Comparison of ENCODE assay signal across 16 cellular contexts in the genomic region with DNA sequence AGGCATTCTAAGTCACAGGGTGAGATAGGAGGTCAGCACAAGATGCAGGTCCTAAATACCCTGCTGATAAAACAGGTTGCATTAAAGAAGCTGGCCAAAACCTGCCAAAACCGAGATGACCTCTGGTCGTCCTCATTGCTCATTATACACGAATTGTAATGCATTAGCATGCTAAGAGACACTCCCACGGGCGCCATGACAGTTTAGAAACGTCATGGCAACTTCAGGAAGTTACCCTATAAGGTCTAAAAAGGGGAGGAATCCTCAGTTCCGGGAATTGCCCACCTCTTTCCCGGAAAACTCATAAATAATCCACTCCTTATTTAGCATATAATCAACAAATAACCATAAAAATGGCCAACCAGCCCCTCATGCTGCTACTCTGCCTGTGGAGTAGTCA.
DNase-seq lines count a peak whose midpoint lies in the region; ATAC-seq and TF ChIP-seq lines count a peak whose summit lies in the region.
"Had no signal": no experiment of that assay in that cellular context is flagged by ENCODE, and none has a peak within 500 bp of the region (broad histone marks: within the 10 kb centered on the region; RNA-seq: fewer than 3 reads in every experiment).

No MANE protein-coding gene starts in this region.

- H3K27me3 ChIP-seq in Panc1 (ENCODE audit: control insufficient read depth, insufficient read depth, low read length), result no peaks in the 10 kb centered on the region

- BruUV-seq in Panc1 (replicated peaks; lab: Mats Ljungman, UMichigan), result no TSS peak

- H3K27me3 Mint-ChIP-seq in type B pancreatic cell (no peaks in the 10 kb centered on the region), natural killer cell (ENCODE audit: low read depth in 2 of 2) (no peaks in the 10 kb centered on the region)

- CTCF ChIA-PET in Panc1 (lab: Charles Lee), result no interaction called here

- H3K4me1 Mint-ChIP-seq in type B pancreatic cell (ENCODE audit: unreplicated experiment) (peaks cover 60% of the 10 kb centered on the region), natural killer cell (peaks cover 39 to 58% of the 10 kb centered on the region in 2 donors)

- POLR2A ChIA-PET in Panc1 (lab: Charles Lee), result no interaction called here

- DNase-seq in GM12865 (ENCODE audit: low read depth) (peak; percentile 9), Panc1 (ENCODE audit: low read depth, low spot score) (no peak), fibroblast of villous mesenchyme (ENCODE audit: low read depth) (peak; percentile 47), type B pancreatic cell (ENCODE audit: extremely low spot score, unreplicated experiment) (no peak), natural killer cell (no peak), activated gamma-delta T cell treated with Interleukin-2 at 50 U/mL for 16 hours (no peak), mesenteric fat pad (ENCODE audit: low spot score) (no peak)
- DNase-seq: CD8-positive, alpha-beta memory T cell; EL; GOT3; HFFc6; Kasumi-1; NCI-H187 treated with DMSO at 0.1 percent for 48 hours; NCI-H446 treated with DMSO at 0.1 percent for 48 hours; NCI-H748 treated with DMSO at 0.1 percent for 48 hours; RPMI8226 had no signal

- H3K36me3 Mint-ChIP-seq in type B pancreatic cell, result no peaks in the 10 kb centered on the region
- peaks cover 9% of the 10 kb centered on the region for H3K36me3 Mint-ChIP-seq in natural killer cell

- H3K4me3 ChIP-seq in GM12865 (ENCODE audit: low read depth, low read length) (no peak overlapping the region), Panc1 (ENCODE audit: low read depth in 2 of 2, low read length in 2 of 2) (no peak overlapping the region), fibroblast of villous mesenchyme (ENCODE audit: low read depth, low read length) (no peak overlapping the region)

- in situ Hi-C loops in Panc1 (cut with HindIII; ENCODE audit: low pct_unique_long_range_greater_than_20kb, low sequenced_read_pairs), result no loop called here

- no peak for TF ChIP-seq CTCF in GM12865 (IDR thresholded peaks at IDR 0.05; ENCODE audit: insufficient read depth, low read depth, low read length, missing control alignments)
- no peak for TF ChIP-seq CTCF in Panc1 (IDR thresholded peaks at IDR 0.05)
- TF ChIP-seq CTCF in fibroblast of villous mesenchyme (IDR thresholded peaks at IDR 0.05; ENCODE audit: insufficient read depth, low read depth, low read length), result no peak
- TF ChIP-seq CTCF in type B pancreatic cell (conservative IDR thresholded peaks at IDR 0.05), result no peak
- no peak for TF ChIP-seq CTCF in natural killer cell (IDR thresholded peaks at IDR 0.05)

- no peaks in the 10 kb centered on the region for H3K36me3 ChIP-seq in Panc1 (ENCODE audit: control insufficient read depth, insufficient read depth, low read length)

- peak overlapping the region; percentile 100 for H3K27ac ChIP-seq in Panc1 (ENCODE audit: low read length)

- H3K9me3 ChIP-seq in Panc1 (ENCODE audit: control insufficient read depth, insufficient read depth, low read depth, low read length), result no peaks in the 10 kb centered on the region

- ATAC-seq in Panc1 (no peak), natural killer cell (no peak)

- H3K4me1 ChIP-seq in Panc1 (ENCODE audit: control insufficient read depth, insufficient read depth, low read length), result peaks cover 71% of the 10 kb centered on the region

- intact Hi-C loops in Panc1 (cut with micrococcal nuclease; ENCODE audit: unreplicated experiment), result loop anchor here (5.0 to 10.0 kb wide), 4 partner anchors 70 to 227 kb away; no protein-coding TSS in a partner anchor
- intact Hi-C loops in natural killer cell (cut with micrococcal nuclease), result no loop called here

- no peak overlapping the region for H3K4me3 Mint-ChIP-seq in type B pancreatic cell
- no peak overlapping the region for H3K4me3 Mint-ChIP-seq in natural killer cell
- H3K4me3 Mint-ChIP-seq: CD8-positive, alpha-beta memory T cell; HFFc6 had no signal

- H3K27ac Mint-ChIP-seq in type B pancreatic cell (peak overlapping the region; percentile 78), natural killer cell (no peak overlapping the region)
- H3K27ac Mint-ChIP-seq: HFFc6 had no signal

- H3K9me3 Mint-ChIP-seq in type B pancreatic cell (peaks cover 14% of the 10 kb centered on the region), natural killer cell (no peaks in the 10 kb centered on the region)
- H3K9me3 Mint-ChIP-seq: HFFc6 had no signal

Comparison
In these comparisons a context has a peak if more than half of its experiments do, and no peak if none do; other contexts are left out.
1. DNase-seq: peak in GM12865 (single experiment) and fibroblast of villous mesenchyme (single experiment); none in Panc1 (single experiment), type B pancreatic cell (single experiment), natural killer cell (single experiment), activated gamma-delta T cell treated with Interleukin-2 at 50 U/mL for 16 hours (single experiment) and mesenteric fat pad (single experiment).